Comparison of ENCODE assay signal across 9 cellular contexts in the genomic region with DNA sequence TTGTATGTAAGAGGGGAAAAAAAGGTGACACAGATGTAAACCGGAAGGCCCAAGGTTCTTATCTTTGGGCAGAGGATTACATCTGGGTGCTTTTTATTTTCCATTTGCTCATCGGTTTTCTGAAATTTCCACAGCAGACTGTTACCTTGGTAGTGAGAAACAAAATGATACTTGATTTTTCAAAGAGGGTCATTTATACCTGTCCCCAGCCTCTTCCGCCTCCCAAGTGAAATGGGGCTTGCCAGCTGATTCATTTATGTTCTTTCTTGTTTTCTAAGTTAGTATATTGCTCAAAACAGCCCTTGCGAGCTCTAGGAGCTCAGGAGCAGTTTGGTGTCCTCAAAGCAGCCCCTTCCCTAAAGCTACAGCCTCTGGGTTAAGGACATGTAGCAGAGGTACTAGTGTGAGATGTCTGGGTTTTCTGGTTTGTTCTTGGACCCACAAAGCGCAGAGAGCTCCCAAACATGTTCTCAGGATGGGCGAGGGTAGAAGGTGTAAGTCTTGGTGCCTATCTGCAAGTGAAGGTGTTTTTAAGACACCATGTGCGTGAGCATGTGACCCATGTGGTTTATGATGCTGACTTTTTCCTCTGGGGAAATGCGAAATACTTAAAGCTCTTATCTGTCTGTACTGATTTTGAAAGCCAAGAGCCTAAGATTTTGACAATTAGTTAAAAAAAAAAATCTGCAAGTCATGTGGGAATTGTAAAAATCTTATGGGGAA. TPM values are rescaled to one million over a fixed set of nuclear protein-coding genes. Genes with fewer than 3 reads are reported as not detected.
DNase-seq lines count a peak whose midpoint lies in the region; ATAC-seq, FAIRE-seq and TF ChIP-seq lines count a peak whose summit lies in the region.
"Had no signal": no experiment of that assay in that cellular context is flagged by ENCODE, and none has a peak within 500 bp of the region (broad histone marks: within the 10 kb centered on the region; RNA-seq: fewer than 3 reads in every experiment).

No MANE protein-coding gene starts in this region.

- H3K27me3 ChIP-seq in upper lobe of left lung, result no peaks in the 10 kb centered on the region
- H3K27me3 ChIP-seq in vagina, result no peaks in the 10 kb centered on the region

- TF ChIP-seq POLR2A in GM12892 (IDR thresholded peaks at IDR 0.05; ENCODE audit: low read depth, low read length), result peak; percentile 72; the same call in 1 of the 2 replicates
- TF ChIP-seq POLR2A in erythroblast (IDR thresholded peaks at IDR 0.05; ENCODE audit: low read length), result no peak
- no peak for TF ChIP-seq POLR2A in upper lobe of left lung (IDR thresholded peaks at IDR 0.05)
- TF ChIP-seq POLR2A in vagina (IDR thresholded peaks at IDR 0.05), result no peak

- H3K4me3 ChIP-seq in upper lobe of left lung, result no peak overlapping the region
- H3K4me3 ChIP-seq in vagina, result no peak overlapping the region

- no peak for TF ChIP-seq CTCF in upper lobe of left lung (IDR thresholded peaks at IDR 0.05)
- no peak for TF ChIP-seq CTCF in vagina (IDR thresholded peaks at IDR 0.05)

- H3K36me3 ChIP-seq in upper lobe of left lung (no peaks in the 10 kb centered on the region), vagina (no peaks in the 10 kb centered on the region)

- ATAC-seq in GM19438 (IDR thresholded peaks at IDR 0.05; ENCODE audit: low read depth, unreplicated experiment) (peak; percentile 61), HG03135 (IDR thresholded peaks at IDR 0.05; ENCODE audit: unreplicated experiment) (peak; percentile 62), upper lobe of left lung (ENCODE audit: low FRiP score in 2 of 2) (no peak)

- DNase-seq in GM12892 (ENCODE audit: insufficient read length) (no peak), erythroblast (lab: John Stamatoyannopoulos, UW) (peak; percentile 32 to 62), KBM-7 (no peak), upper lobe of left lung (no peak), vagina (ENCODE audit: extremely low spot score in 2 of 2) (no peak), SK-N-DZ (ENCODE audit: low spot score) (no peak)
- DNase-seq: NCI-H1092 had no signal

- FAIRE-seq in GM12892 (lab: Jason Lieb, UNC), result peak; percentile 96

- H3K9me3 ChIP-seq in upper lobe of left lung (no peaks in the 10 kb centered on the region), vagina (no peaks in the 10 kb centered on the region)

- in situ Hi-C loops in KBM-7 (cut with MboI; ENCODE audit: low pct_unique_long_range_greater_than_20kb, low sequenced_read_pairs), result no loop called here

- TF ChIP-seq EP300 in upper lobe of left lung (IDR thresholded peaks at IDR 0.05), result no peak

- 73 to 78% methylated on average over 8 of the region's 8 CpGs for WGBS in upper lobe of left lung, 2 donors

- intact Hi-C loops in vagina (cut with DNase I), result no loop called here

- H3K27ac ChIP-seq in upper lobe of left lung (no peak overlapping the region), vagina (no peak overlapping the region)

- H3K4me1 ChIP-seq in upper lobe of left lung, result peaks cover 0 to 10% (median 2%) of the 10 kb centered on the region in 4 donors
- H3K4me1 ChIP-seq in vagina, result peaks cover 9% of the 10 kb centered on the region

RNA-seq across cellular contexts. Expression of a gene that starts 38.3 kb away (rescaled TPM):
- 26.7 TPM for polyA plus RNA-seq in GM12892 (2012; ENCODE audit: missing spikeins)
- total RNA-seq in upper lobe of left lung (100 to 1,000 TPM; 125 to 334 (median 213) TPM), vagina (24.6 TPM)
- 15.1 and 18.1 TPM in 2 replicates for polyA plus RNA-seq in SK-N-DZ (2014; cell fraction: cytosol; rRNA removed)
- polyA plus RNA-seq in SK-N-DZ (2014; cell fraction: nucleus; rRNA removed), result 17.5 and 31.7 TPM in 2 replicates

Comparison
In these comparisons a context has a peak if more than half of its experiments do, and no peak if none do; other contexts are left out.
1. DNase-seq: peak in erythroblast (2 of 2); none in GM12892 (single experiment), KBM-7 (single experiment), upper lobe of left lung (0 of 2), vagina (0 of 2) and SK-N-DZ (single experiment).
2. ATAC-seq: peak in GM19438 (single experiment) and HG03135 (single experiment); none in upper lobe of left lung (0 of 2).